ENCODE assay signal across 1 cellular context in the genomic region with DNA sequence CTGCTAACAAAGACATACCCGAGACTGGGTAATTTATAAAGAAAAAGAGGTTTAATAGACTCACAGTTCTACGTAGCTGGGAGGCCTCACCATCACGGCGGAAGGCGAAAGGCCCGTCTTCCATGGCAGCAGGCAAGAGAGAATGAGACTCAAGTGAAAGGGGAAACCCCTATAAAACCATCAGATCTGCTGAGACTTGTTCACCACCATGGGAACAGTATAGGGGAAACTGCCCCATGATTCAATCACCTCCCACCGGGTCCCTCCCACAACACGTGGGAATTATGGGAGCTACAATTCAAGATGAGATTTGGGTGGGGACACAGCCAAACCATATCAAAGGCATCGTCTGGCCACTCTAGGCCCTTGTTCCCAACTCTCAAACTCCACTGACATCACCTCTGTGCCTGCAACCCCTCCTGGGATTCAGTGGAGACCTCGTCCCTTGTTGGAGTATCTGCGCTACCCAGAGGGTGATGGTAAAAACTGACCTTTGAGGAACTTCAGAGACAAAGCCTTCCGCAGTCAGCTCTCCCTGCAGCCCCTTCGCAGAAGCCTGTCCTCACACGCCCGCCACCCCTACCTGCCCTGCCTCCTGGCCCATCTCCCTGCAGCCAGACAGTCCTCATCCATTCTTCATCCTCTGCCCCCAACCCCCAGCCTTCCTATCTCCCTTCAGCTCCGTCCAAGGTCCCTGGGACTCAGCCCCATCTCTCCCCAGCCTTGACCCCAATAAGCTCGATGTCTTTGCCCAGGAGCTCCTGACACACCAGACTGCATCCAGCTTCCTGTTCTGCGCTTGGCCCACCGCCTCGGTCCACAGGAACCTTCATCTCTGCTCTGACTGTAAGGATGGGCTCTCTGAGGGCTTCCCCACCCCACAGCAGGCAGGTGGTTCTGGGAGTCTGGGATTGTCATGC.
TF ChIP-seq lines count a peak whose summit lies in the region.

No MANE protein-coding gene starts in this region.

TF ChIP-seq in SK-N-SH, 30 proteins besides CTCF, POLR2A, EP300 and RAD21:
- no peak for TF ChIP-seq GATA2 (CRISPR knock-in tag; IDR thresholded peaks at IDR 0.05)
- TF ChIP-seq JUND (IDR thresholded peaks at IDR 0.05) = no peak
